12 cellular contexts compared by ENCODE assay signal in the genomic region with DNA sequence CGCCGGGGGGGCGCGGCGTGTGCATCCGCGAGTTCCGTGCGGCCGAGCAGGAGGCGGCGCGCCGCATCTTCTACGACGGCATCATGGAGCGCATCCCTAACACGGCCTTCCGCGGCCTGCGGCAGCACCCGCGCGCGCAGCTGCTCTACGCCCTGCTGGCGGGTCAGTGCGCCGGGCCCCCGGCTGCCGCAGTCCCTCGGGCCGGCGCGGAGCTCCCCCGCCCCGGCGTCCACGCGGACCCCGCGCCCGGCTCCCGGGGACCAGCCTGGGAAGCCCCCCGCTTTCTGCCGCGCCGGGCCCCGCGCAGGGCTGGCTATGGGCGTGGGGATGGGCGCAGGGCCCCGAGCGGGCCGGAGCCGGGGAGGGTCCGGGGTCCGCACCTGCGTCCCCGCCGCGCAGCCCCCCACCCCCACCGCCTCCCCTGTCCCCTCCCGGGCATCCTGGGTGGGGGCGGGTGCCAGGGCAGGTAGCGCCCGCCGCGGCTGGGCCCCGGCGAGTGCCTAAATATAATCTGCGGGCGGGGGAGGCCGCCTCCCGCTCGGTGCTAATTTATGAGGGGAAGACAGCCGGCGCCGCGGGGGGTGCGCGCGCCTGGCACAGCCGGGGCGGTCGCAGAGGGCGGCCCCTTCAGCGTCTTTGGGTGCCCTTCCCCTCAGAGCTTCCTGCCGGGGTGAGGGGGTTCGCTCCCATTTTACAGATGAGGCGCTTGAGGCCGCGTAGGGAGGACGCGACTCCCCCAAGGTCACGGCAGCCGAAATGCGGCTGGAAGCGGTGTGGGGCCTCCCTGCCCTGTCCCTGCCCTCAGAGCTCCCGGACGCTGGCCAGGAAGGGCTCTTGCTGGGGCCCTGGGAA. TPM values are rescaled to one million over a fixed set of nuclear protein-coding genes. Genes with fewer than 3 reads are reported as not detected.
DNase-seq lines count a peak whose midpoint lies in the region; ATAC-seq, FAIRE-seq and TF ChIP-seq lines count a peak whose summit lies in the region.
"Had no signal": no experiment of that assay in that cellular context is flagged by ENCODE, and none has a peak within 500 bp of the region (broad histone marks: within the 10 kb centered on the region; RNA-seq: fewer than 3 reads in every experiment).

No MANE protein-coding gene starts in this region.

- ATAC-seq in left cardiac atrium (no peak), GM18520 (IDR thresholded peaks at IDR 0.05; ENCODE audit: unreplicated experiment) (no peak), HG02938 (IDR thresholded peaks at IDR 0.05; ENCODE audit: unreplicated experiment) (no peak)

- H3K27ac ChIP-seq in cardiac muscle cell (no peak overlapping the region), SK-N-MC (no peak overlapping the region)
- H3K27ac ChIP-seq: foreskin keratinocyte, PC-9, prostate gland had no signal

- intact Hi-C loops in left cardiac atrium (cut with DNase I): no loop called here

- H3K9ac ChIP-seq in SK-N-MC (ENCODE audit: insufficient read length): no peak overlapping the region
- H3K9ac ChIP-seq in iPS-15b (ENCODE audit: low read depth, low read length): no peak overlapping the region

- H3K9me3 ChIP-seq in cardiac muscle cell (ENCODE audit: low read depth): no peaks in the 10 kb centered on the region
- no peaks in the 10 kb centered on the region for H3K9me3 ChIP-seq in SK-N-MC (ENCODE audit: low read depth, low read length)
- H3K9me3 ChIP-seq in iPS-15b (ENCODE audit: control insufficient read depth, insufficient read depth, low read length): no peaks in the 10 kb centered on the region
- H3K9me3 ChIP-seq: prostate gland had no signal

- H3K4me3 ChIP-seq in cardiac muscle cell: peak overlapping the region; percentile 41
- peak overlapping the region; percentile 48 for H3K4me3 ChIP-seq in SK-N-MC
- H3K4me3 ChIP-seq in iPS-15b (ENCODE audit: low read depth, low read length): peak overlapping the region; percentile 48
- H3K4me3 ChIP-seq: PC-9 had no signal

- TF ChIP-seq CTCF in cardiac muscle cell (IDR thresholded peaks at IDR 0.05; ENCODE audit: low read depth, low read length): no peak

- H3K4me1 ChIP-seq in cardiac muscle cell (ENCODE audit: low read depth) (peaks cover 4% of the 10 kb centered on the region), iPS-15b (ENCODE audit: control insufficient read depth, insufficient read depth, low read length) (no peaks in the 10 kb centered on the region)
- H3K4me1 ChIP-seq: foreskin keratinocyte, prostate gland had no signal

- H3K36me3 ChIP-seq in cardiac muscle cell (no peaks in the 10 kb centered on the region), SK-N-MC (ENCODE audit: insufficient read depth, low read length) (no peaks in the 10 kb centered on the region), iPS-15b (ENCODE audit: control insufficient read depth, insufficient read depth, low read length) (no peaks in the 10 kb centered on the region)
- H3K36me3 ChIP-seq: prostate gland had no signal

- H3K27me3 ChIP-seq in cardiac muscle cell: peaks cover 33% of the 10 kb centered on the region
- peaks cover 27% of the 10 kb centered on the region for H3K27me3 ChIP-seq in iPS-15b (ENCODE audit: control insufficient read depth, insufficient read depth, low read length)

- FAIRE-seq in urothelium cell line (lab: Jason Lieb, UNC): no peak

- DNase-seq in cardiac muscle cell (ENCODE audit: low read depth in 1 of 2, low spot score in 1 of 2) (peak in 1 of 2 donors; percentile 57), left cardiac atrium (no peak), SK-N-MC (ENCODE audit: low read depth, low spot score) (no peak), urothelium cell line (ENCODE audit: low spot score) (peak; percentile 31), DMS114 treated with DMSO at 0.1 percent for 48 hours (lab: John Stamatoyannopoulos, UW; ENCODE audit: unreplicated experiment) (no peak)
- DNase-seq: activated gamma-delta T cell had no signal

RNA-seq across cellular contexts. Expression of a gene that starts 0.8 kb away (rescaled TPM):
- 14.6 and 20.9 TPM in 2 replicates for total RNA-seq in cardiac muscle cell
- 5.5 and 6.6 TPM in 2 replicates for polyA plus RNA-seq in cardiac muscle cell
- total RNA-seq in left cardiac atrium: 10 to 100 TPM in 1 of 2 donors, 1 to 10 TPM in 1; 8.8 to 12.5 TPM
- total RNA-seq: foreskin keratinocyte had no signal

RNA-seq across cellular contexts. Expression of a gene that starts 51.2 kb away (rescaled TPM):
- 45.9 and 71.4 TPM in 2 replicates for total RNA-seq in cardiac muscle cell
- 54.4 and 69.0 TPM in 2 replicates for polyA plus RNA-seq in cardiac muscle cell
- total RNA-seq in left cardiac atrium: 10 to 100 TPM; 12.4 to 17.0 TPM
